Comparison of ENCODE assay signal across 8 cellular contexts in genomic region chr7:42237891-42238531, GRCh38. TPM values are rescaled to one million over a fixed set of nuclear protein-coding genes. Genes with fewer than 3 reads are reported as not detected.
DNase-seq lines count a peak whose midpoint lies in the region; ATAC-seq and TF ChIP-seq lines count a peak whose summit lies in the region.

No MANE protein-coding gene starts in this region.

- no peaks in the 10 kb centered on the region for H3K79me2 ChIP-seq in PC-9 (ENCODE audit: low read depth)

- TF ChIP-seq POLR2A in upper lobe of left lung (IDR thresholded peaks at IDR 0.05) = no peak

- peak overlapping the region; percentile 82 for H3K4me3 Mint-ChIP-seq in endodermal cell
- H3K4me3 Mint-ChIP-seq in memory B cell = peak overlapping the region; percentile 89

- intact Hi-C loops in PC-9 (cut with micrococcal nuclease; ENCODE audit: unreplicated experiment) = no loop called here

- H3F3A ChIP-seq in PC-9 (ENCODE audit: insufficient read depth, low read depth) = no peaks in the 10 kb centered on the region

- CTCF ChIA-PET in PC-9 (lab: Charles Lee) = no interaction called here

- H3K9me3 Mint-ChIP-seq in endodermal cell (no peaks in the 10 kb centered on the region), memory B cell (peaks cover 2% of the 10 kb centered on the region)

- H3K27me3 Mint-ChIP-seq in endodermal cell (ENCODE audit: insufficient read depth) (peaks cover 85% of the 10 kb centered on the region), memory B cell (peaks cover 33% of the 10 kb centered on the region)

- H3K4me1 ChIP-seq in endodermal cell (ENCODE audit: control insufficient read depth, insufficient read depth, low read length) = peaks cover 6% of the 10 kb centered on the region
- peaks cover 7 to 33% (median 28%) of the 10 kb centered on the region in 4 donors for H3K4me1 ChIP-seq in upper lobe of left lung
- no peaks in the 10 kb centered on the region for H3K4me1 ChIP-seq in PC-9 (replicated peaks; ENCODE audit: insufficient read depth)

- H3K36me3 Mint-ChIP-seq in endodermal cell (ENCODE audit: low read depth) = no peaks in the 10 kb centered on the region
- peaks cover 4% of the 10 kb centered on the region for H3K36me3 Mint-ChIP-seq in memory B cell

- H3K4me3 ChIP-seq in endodermal cell (ENCODE audit: low read length) (peak overlapping the region; percentile 75), upper lobe of left lung (peak overlapping the region; percentile 53 to 90 (median 68)), PC-9 (no peak overlapping the region)

- H2AFZ ChIP-seq in PC-9 = no peak overlapping the region

- TF ChIP-seq EP300 in upper lobe of left lung (IDR thresholded peaks at IDR 0.05) = no peak

- H3K27me3 ChIP-seq in endodermal cell (ENCODE audit: control insufficient read depth, insufficient read depth, low read length, poor library complexity, severe bottlenecking) (peaks cover 69% of the 10 kb centered on the region), upper lobe of left lung (peaks cover 0 to 3% (median 0%) of the 10 kb centered on the region in 4 donors), PC-9 (ENCODE audit: insufficient read depth, low read depth) (peaks cover 61% of the 10 kb centered on the region)

- no TSS peak for BruUV-seq in PC-9 (replicated peaks; lab: Mats Ljungman, UMichigan)

- no peak overlapping the region for H3K4me2 ChIP-seq in PC-9

- H3K27ac Mint-ChIP-seq in endodermal cell (peak overlapping the region; percentile 2), memory B cell (no peak overlapping the region)

- DNase-seq in GM10266 (ENCODE audit: extremely low spot score) (peak; percentile 41), RPMI8226 (peak; percentile 56), endodermal cell (peak; percentile 89), memory B cell (ENCODE audit: low spot score in 2 of 2) (no peak), upper lobe of left lung (peak in 1 of 2 donors; percentile 51), PC-9 (no peak), KG1 (lab: John Stamatoyannopoulos, UW) (no peak), T-helper 9 cell (no peak)

- H3K9ac ChIP-seq in endodermal cell (ENCODE audit: extremely low read depth, low read length, poor library complexity, severe bottlenecking) = no peak overlapping the region

- H4K20me1 ChIP-seq in PC-9 (ENCODE audit: insufficient read depth) = no peaks in the 10 kb centered on the region

- H3K36me3 ChIP-seq in endodermal cell (ENCODE audit: control insufficient read depth, insufficient read depth, low read length) (no peaks in the 10 kb centered on the region), upper lobe of left lung (no peaks in the 10 kb centered on the region), PC-9 (ENCODE audit: low read depth) (no peaks in the 10 kb centered on the region)

- WGBS in endodermal cell (ENCODE audit: insufficient coverage in 1 of 2, insufficient read length in 1 of 2), 2 experiments = 0 to 3% methylated on average over 12 to 37 of the region's 54 CpGs
- 11 to 15% methylated on average over 36 to 40 of the region's 54 CpGs for WGBS in upper lobe of left lung, 2 donors

- H3K4me1 Mint-ChIP-seq in endodermal cell (peaks cover 22% of the 10 kb centered on the region), memory B cell (peaks cover 16% of the 10 kb centered on the region)

- POLR2A ChIA-PET in PC-9 (lab: Charles Lee; ENCODE audit: unreplicated experiment) = no interaction called here

- peak overlapping the region; percentile 99 for H3K27ac ChIP-seq in endodermal cell (ENCODE audit: low read depth, low read length)
- peak overlapping the region; percentile 86 to 90 (median 88) for H3K27ac ChIP-seq in upper lobe of left lung
- no peak overlapping the region for H3K27ac ChIP-seq in PC-9

- TF ChIP-seq CTCF in GM10266 (IDR thresholded peaks at IDR 0.05; ENCODE audit: control insufficient read depth, insufficient read depth, low read depth, missing control alignments) = no peak
- TF ChIP-seq CTCF in endodermal cell (conservative IDR thresholded peaks at IDR 0.05) = no peak
- no peak for TF ChIP-seq CTCF in upper lobe of left lung (IDR thresholded peaks at IDR 0.05)
- TF ChIP-seq CTCF in PC-9 (conservative IDR thresholded peaks at IDR 0.05) = no peak

- H3K9me3 ChIP-seq in endodermal cell (ENCODE audit: control insufficient read depth, low read length) (no peaks in the 10 kb centered on the region), upper lobe of left lung (no peaks in the 10 kb centered on the region), PC-9 (ENCODE audit: insufficient read depth, low read depth) (no peaks in the 10 kb centered on the region)

- ATAC-seq in memory B cell (ENCODE audit: low read depth) = no peak
- ATAC-seq in upper lobe of left lung (ENCODE audit: low FRiP score in 2 of 2) = peak in 1 of 2 donors; percentile 71

- no peaks in the 10 kb centered on the region for H3K9me2 ChIP-seq in PC-9 (ENCODE audit: insufficient read depth)

RNA-seq across cellular contexts. Expression of gene GLI3, which starts 1.0 kb away (rescaled TPM):
- total RNA-seq in endodermal cell (10 to 100 TPM in 1 of 2 donors, 1 to 10 TPM in 1; 2.7 to 10.2 TPM), upper lobe of left lung (10 to 100 TPM in 5 of 6 donors, 1 to 10 TPM in 1; 5.2 to 19.4 (median 14.9) TPM), PC-9 (2021) (not detected in 2 replicates)
- polyA plus RNA-seq in endodermal cell (2013, experiment 1 of 2) = 54.9 TPM
- 52.9 TPM for polyA plus RNA-seq in endodermal cell (2013, experiment 2 of 2)

Comparison
In these comparisons a context has a peak if more than half of its experiments do, and no peak if none do; other contexts are left out.
1. DNase-seq: peak in GM10266 (single experiment), RPMI8226 (single experiment) and endodermal cell (single experiment); none in memory B cell (0 of 2), PC-9 (0 of 2), KG1 (single experiment) and T-helper 9 cell (single experiment).